In genomic region chr21:35779690-35780570, GRCh38 we compare ENCODE assay signal across 15 cellular contexts.
DNase-seq lines count a peak whose midpoint lies in the region; ATAC-seq and TF ChIP-seq lines count a peak whose summit lies in the region.
"Had no signal": no experiment of that assay in that cellular context is flagged by ENCODE, and none has a peak within 500 bp of the region (broad histone marks: within the 10 kb centered on the region; RNA-seq: fewer than 3 reads in every experiment).

No MANE protein-coding gene starts in this region.

- H3K9me3 Mint-ChIP-seq in activated CD4-positive, alpha-beta memory T cell treated with anti-CD3 and anti-CD28 coated beads, Interleukin-2, amount 10 ng/mL, durations not matched to agents 7 days and 5 days: no peaks in the 10 kb centered on the region
- H3K9me3 Mint-ChIP-seq in Calu3 (ENCODE audit: low read depth, unreplicated experiment): no peaks in the 10 kb centered on the region
- H3K9me3 Mint-ChIP-seq: activated naive CD8-positive, alpha-beta T cell treated with anti-CD3 and anti-CD28 coated beads, Interleukin-2, amount 10 ng/mL, durations not matched to agents 7 days and 5 days; CD4-positive, alpha-beta T cell; nephron progenitor cell; T-helper 2 cell treated with Interferon-gamma antibody and Interleukin-4, amounts not matched to agents 5 μg/mL and 100 μg/mL, for 36 hours had no signal

- no peak overlapping the region for H3K27ac Mint-ChIP-seq in activated CD4-positive, alpha-beta memory T cell treated with anti-CD3 and anti-CD28 coated beads, Interleukin-2, amount 10 ng/mL, durations not matched to agents 7 days and 5 days
- no peak overlapping the region for H3K27ac Mint-ChIP-seq in Calu3 (ENCODE audit: unreplicated experiment)
- H3K27ac Mint-ChIP-seq: activated naive CD8-positive, alpha-beta T cell treated with anti-CD3 and anti-CD28 coated beads, Interleukin-2, amount 10 ng/mL, durations not matched to agents 7 days and 5 days; CD4-positive, alpha-beta T cell; nephron progenitor cell; T-helper 2 cell treated with Interferon-gamma antibody and Interleukin-4, amounts not matched to agents 5 μg/mL and 100 μg/mL, for 36 hours had no signal

- no peak for TF ChIP-seq CTCF in AG10803 (conservative IDR thresholded peaks at IDR 0.05; ENCODE audit: low read length)
- TF ChIP-seq CTCF in astrocyte of the cerebellum (IDR thresholded peaks at IDR 0.05; ENCODE audit: low read depth, low read length, missing control alignments): no peak
- no peak for TF ChIP-seq CTCF in Calu3 (IDR thresholded peaks at IDR 0.05; ENCODE audit: unreplicated experiment)

- peaks cover 7% of the 10 kb centered on the region for H3K27me3 Mint-ChIP-seq in activated CD4-positive, alpha-beta memory T cell treated with anti-CD3 and anti-CD28 coated beads, Interleukin-2, amount 10 ng/mL, durations not matched to agents 7 days and 5 days
- no peaks in the 10 kb centered on the region for H3K27me3 Mint-ChIP-seq in Calu3 (ENCODE audit: unreplicated experiment)

- H3K4me1 Mint-ChIP-seq in activated CD4-positive, alpha-beta memory T cell treated with anti-CD3 and anti-CD28 coated beads, Interleukin-2, amount 10 ng/mL, durations not matched to agents 7 days and 5 days: no peaks in the 10 kb centered on the region
- H3K4me1 Mint-ChIP-seq in Calu3 (ENCODE audit: low read depth, unreplicated experiment): peaks cover 25% of the 10 kb centered on the region
- H3K4me1 Mint-ChIP-seq: activated naive CD8-positive, alpha-beta T cell treated with anti-CD3 and anti-CD28 coated beads, Interleukin-2, amount 10 ng/mL, durations not matched to agents 7 days and 5 days; nephron progenitor cell had no signal

- in situ Hi-C loops in astrocyte of the cerebellum (cut with HindIII; ENCODE audit: low sequenced_read_pairs): no loop called here

- POLR2A ChIA-PET in activated CD4-positive, alpha-beta memory T cell treated with anti-CD3 and anti-CD28 coated beads, Interleukin-2, amount 10 ng/mL, durations not matched to agents 7 days and 5 days (lab: Charles Lee): no interaction called here

- no peak overlapping the region for H3K4me3 Mint-ChIP-seq in activated CD4-positive, alpha-beta memory T cell treated with anti-CD3 and anti-CD28 coated beads, Interleukin-2, amount 10 ng/mL, durations not matched to agents 7 days and 5 days
- no peak overlapping the region for H3K4me3 Mint-ChIP-seq in Calu3 (ENCODE audit: low read depth, unreplicated experiment)
- H3K4me3 Mint-ChIP-seq: activated naive CD8-positive, alpha-beta T cell treated with anti-CD3 and anti-CD28 coated beads, Interleukin-2, amount 10 ng/mL, durations not matched to agents 7 days and 5 days; CD4-positive, alpha-beta T cell; nephron progenitor cell; T-helper 2 cell treated with Interferon-gamma antibody and Interleukin-4, amounts not matched to agents 5 μg/mL and 100 μg/mL, for 36 hours had no signal

- CTCF ChIA-PET in activated CD4-positive, alpha-beta memory T cell treated with anti-CD3 and anti-CD28 coated beads, Interleukin-2, amount 10 ng/mL, durations not matched to agents 7 days and 5 days (lab: Charles Lee): no interaction called here
- CTCF ChIA-PET in Calu3 (lab: Charles Lee): no interaction called here

- BruUV-seq in Calu3 (replicated peaks; lab: Mats Ljungman, UMichigan): no TSS peak

- intact Hi-C loops in Calu3 (cut with micrococcal nuclease; ENCODE audit: unreplicated experiment): no loop called here

- DNase-seq in AG10803 (ENCODE audit: low read depth) (peak; percentile 92), HT1080 (ENCODE audit: low read depth) (peak; percentile 73), astrocyte of the cerebellum (ENCODE audit: low read depth) (peak; percentile 33), kidney glomerular epithelial cell (lab: John Stamatoyannopoulos, UW) (peak; percentile 91), NOMO-1 (lab: John Stamatoyannopoulos, UW; ENCODE audit: unreplicated experiment in 2 of 2) (no peak), Calu3 (no peak)
- DNase-seq in activated CD4-positive, alpha-beta memory T cell treated with anti-CD3 and anti-CD28 coated beads, Interleukin-2, amount 10 ng/mL, durations not matched to agents 7 days and 5 days: no peak
- DNase-seq: activated naive CD8-positive, alpha-beta T cell treated with anti-CD3 and anti-CD28 coated beads, Interleukin-2, amount 10 ng/mL, durations not matched to agents 7 days and 5 days; CD4-positive, alpha-beta T cell; NCI-H187 treated with DMSO at 0.1 percent for 48 hours; nephron progenitor cell; stimulated activated CD4-positive, alpha-beta T cell treated with anti-CD3 and anti-CD28 coated beads, Interleukin-2, amount 100 ng/mL, for 24 hours; stomach had no signal

- H3K4me3 ChIP-seq in AG10803 (ENCODE audit: low read length) (no peak overlapping the region), astrocyte of the cerebellum (ENCODE audit: low read depth, low read length) (no peak overlapping the region)
- H3K4me3 ChIP-seq: stomach had no signal

- H3K36me3 Mint-ChIP-seq in activated CD4-positive, alpha-beta memory T cell treated with anti-CD3 and anti-CD28 coated beads, Interleukin-2, amount 10 ng/mL, durations not matched to agents 7 days and 5 days (ENCODE audit: low read depth): no peaks in the 10 kb centered on the region
- no peaks in the 10 kb centered on the region for H3K36me3 Mint-ChIP-seq in Calu3 (ENCODE audit: insufficient read depth, unreplicated experiment)
- H3K36me3 Mint-ChIP-seq: activated naive CD8-positive, alpha-beta T cell treated with anti-CD3 and anti-CD28 coated beads, Interleukin-2, amount 10 ng/mL, durations not matched to agents 7 days and 5 days had no signal

- no peak for ATAC-seq in GM21423 (IDR thresholded peaks at IDR 0.05; ENCODE audit: unreplicated experiment)

Comparison
In these comparisons a context has a peak if more than half of its experiments do, and no peak if none do; other contexts are left out.
1. DNase-seq: peak in AG10803 (single experiment), HT1080 (single experiment), astrocyte of the cerebellum (single experiment) and kidney glomerular epithelial cell (single experiment); none in NOMO-1 (0 of 2), activated CD4-positive, alpha-beta memory T cell treated with anti-CD3 and anti-CD28 coated beads, Interleukin-2, amount 10 ng/mL, durations not matched to agents 7 days and 5 days (single experiment) and Calu3 (single experiment).